ENCODE assay signal across 9 cellular contexts in genomic region chr2:101710036-101710689, GRCh38. TPM values are rescaled to one million over a fixed set of nuclear protein-coding genes. Genes with fewer than 3 reads are reported as not detected.
DNase-seq lines count a peak whose midpoint lies in the region; ATAC-seq and TF ChIP-seq lines count a peak whose summit lies in the region.
"Had no signal": no experiment of that assay in that cellular context is flagged by ENCODE, and none has a peak within 500 bp of the region (broad histone marks: within the 10 kb centered on the region; RNA-seq: fewer than 3 reads in every experiment).

No MANE protein-coding gene starts in this region.

- peak overlapping the region; percentile 79 for H3K27ac Mint-ChIP-seq in activated CD4-positive, alpha-beta T cell treated with anti-CD3 and anti-CD28 coated beads for 36 hours
- H3K27ac Mint-ChIP-seq in T-helper 17 cell (no peak overlapping the region), WTC11 (no peak overlapping the region; the same call in 1 of the 2 replicates)
- peak overlapping the region; percentile 85 for H3K27ac Mint-ChIP-seq in stimulated activated naive B cell treated with anti-CD40 and anti-IgM and Interleukin-4, amounts not matched to agents 10 μg/mL and 1 μg/mL and 100 μg/mL, for 72 hours

- H3K4me3 Mint-ChIP-seq in activated CD4-positive, alpha-beta T cell treated with anti-CD3 and anti-CD28 coated beads for 36 hours = peak overlapping the region; percentile 19
- H3K4me3 Mint-ChIP-seq in T-helper 17 cell = peak overlapping the region; percentile 75
- peak overlapping the region; percentile 36 to 42 for H3K4me3 Mint-ChIP-seq in stimulated activated naive B cell treated with anti-CD40 and anti-IgM and Interleukin-4, amounts not matched to agents 10 μg/mL and 1 μg/mL and 100 μg/mL, for 72 hours
- no peak overlapping the region for H3K4me3 Mint-ChIP-seq in WTC11

- no peaks in the 10 kb centered on the region for H4K20me1 ChIP-seq in fibroblast of lung (ENCODE audit: control insufficient read depth, extremely low read depth, insufficient read depth, low read length)

- no peak overlapping the region for H2AFZ ChIP-seq in fibroblast of lung (ENCODE audit: low read length)

- intact Hi-C loops in activated CD4-positive, alpha-beta T cell treated with anti-CD3 and anti-CD28 coated beads for 36 hours (cut with DNase I, micrococcal nuclease) = loop anchor here (1.0 to 10.0 kb wide), 2 partner anchors 9 to 725 kb away; no protein-coding TSS in a partner anchor

- CTCF ChIA-PET in activated CD4-positive, alpha-beta T cell treated with anti-CD3 and anti-CD28 coated beads for 36 hours (lab: Charles Lee) = interaction anchor here (0.6 to 2.1 kb wide), 7 partner anchors 9 to 368 kb away, joined by 3 to 9 read pairs (median 4); no protein-coding TSS in a partner anchor
- CTCF ChIA-PET in WTC11 (lab: Charles Lee) = interaction anchor here (1.1 to 1.5 kb wide), 2 partner anchors 11 to 16 kb away, joined by 3 to 4 read pairs; no protein-coding TSS in a partner anchor

- H3K79me2 ChIP-seq in fibroblast of lung (ENCODE audit: control insufficient read depth, insufficient read depth, low read length) = peaks cover 100% of the 10 kb centered on the region

- H3K27me3 Mint-ChIP-seq in activated CD4-positive, alpha-beta T cell treated with anti-CD3 and anti-CD28 coated beads for 36 hours = no peaks in the 10 kb centered on the region
- no peaks in the 10 kb centered on the region for H3K27me3 Mint-ChIP-seq in T-helper 17 cell
- H3K27me3 Mint-ChIP-seq in stimulated activated naive B cell treated with anti-CD40 and anti-IgM and Interleukin-4, amounts not matched to agents 10 μg/mL and 1 μg/mL and 100 μg/mL, for 72 hours = no peaks in the 10 kb centered on the region
- no peaks in the 10 kb centered on the region for H3K27me3 Mint-ChIP-seq in WTC11 (ENCODE audit: low read depth)

- no peak for DNase-seq in activated CD4-positive, alpha-beta T cell treated with anti-CD3 and anti-CD28 coated beads for 36 hours
- no peak for DNase-seq in activated CD4-positive, alpha-beta T cell treated with anti-CD3 and anti-CD28 coated beads, Interleukin-2, amount 50 U/mL, for 1 hour
- DNase-seq in T-helper 17 cell (no peak), fibroblast of lung (ENCODE audit: low read depth in 2 of 2) (peak in 1 of 2 donors; percentile 24), GF-D8 (lab: John Stamatoyannopoulos, UW) (no peak), WTC11 (ENCODE audit: low spot score) (no peak)
- DNase-seq in stimulated activated naive B cell treated with anti-CD40 and anti-IgM and Interleukin-4, amounts not matched to agents 10 μg/mL and 1 μg/mL and 100 μg/mL, for 72 hours = no peak
- DNase-seq: anterior cingulate cortex had no signal

- no peak overlapping the region for H3K27ac ChIP-seq in fibroblast of lung (ENCODE audit: insufficient read depth, low read length)

- peaks cover 9% of the 10 kb centered on the region for H3K36me3 Mint-ChIP-seq in activated CD4-positive, alpha-beta T cell treated with anti-CD3 and anti-CD28 coated beads for 36 hours (ENCODE audit: low read depth)
- H3K36me3 Mint-ChIP-seq in T-helper 17 cell (ENCODE audit: low read depth) (no peaks in the 10 kb centered on the region), WTC11 (no peaks in the 10 kb centered on the region)
- H3K36me3 Mint-ChIP-seq in stimulated activated naive B cell treated with anti-CD40 and anti-IgM and Interleukin-4, amounts not matched to agents 10 μg/mL and 1 μg/mL and 100 μg/mL, for 72 hours = peaks cover 16 to 17% of the 10 kb centered on the region in 2 donors

- H3K4me1 ChIP-seq in fibroblast of lung (ENCODE audit: control insufficient read depth, extremely low read depth, insufficient read depth, low read length) = peaks cover 10% of the 10 kb centered on the region

- no peaks in the 10 kb centered on the region for H3K9me3 Mint-ChIP-seq in activated CD4-positive, alpha-beta T cell treated with anti-CD3 and anti-CD28 coated beads for 36 hours (ENCODE audit: low read depth)
- H3K9me3 Mint-ChIP-seq in stimulated activated naive B cell treated with anti-CD40 and anti-IgM and Interleukin-4, amounts not matched to agents 10 μg/mL and 1 μg/mL and 100 μg/mL, for 72 hours = no peaks in the 10 kb centered on the region
- H3K9me3 Mint-ChIP-seq in WTC11 = no peaks in the 10 kb centered on the region

- H3K4me3 ChIP-seq in fibroblast of lung (replicated peaks in 1 of 4; ENCODE audit: control extremely low read depth in 1 of 4, insufficient read depth in 1 of 4, low read depth in 3 of 4, low read length in 4 of 4) = no peak overlapping the region

- ATAC-seq in activated CD4-positive, alpha-beta T cell treated with anti-CD3 and anti-CD28 coated beads for 36 hours = peak; percentile 16
- ATAC-seq in T-helper 17 cell = no peak
- peak; percentile 5 to 10 for ATAC-seq in stimulated activated naive B cell treated with anti-CD40 and anti-IgM and Interleukin-4, amounts not matched to agents 10 μg/mL and 1 μg/mL and 100 μg/mL, for 72 hours (replicated peaks)
- no peak for ATAC-seq in HG03175 (IDR thresholded peaks at IDR 0.05; ENCODE audit: unreplicated experiment)
- no peak for ATAC-seq in WTC11

- TF ChIP-seq CTCF in fibroblast of lung (conservative IDR thresholded peaks at IDR 0.05 in 1 of 2, IDR thresholded peaks at IDR 0.05 in 1 of 2; ENCODE audit: low read depth in 1 of 2, low read length in 2 of 2) (no peak), WTC11 (IDR thresholded peaks at IDR 0.05) (no peak)

- peak overlapping the region; percentile 25 for H3K4me2 ChIP-seq in fibroblast of lung (ENCODE audit: extremely low read depth, insufficient read depth, low read length)

- H3K36me3 ChIP-seq in fibroblast of lung (ENCODE audit: control insufficient read depth, insufficient read depth, low read length) = no peaks in the 10 kb centered on the region

- no peaks in the 10 kb centered on the region for H3K27me3 ChIP-seq in fibroblast of lung (ENCODE audit: control insufficient read depth, insufficient read depth, low read length)

- no peak overlapping the region for H3K9ac ChIP-seq in fibroblast of lung (ENCODE audit: insufficient read depth, low read length)

- POLR2A ChIA-PET in activated CD4-positive, alpha-beta T cell treated with anti-CD3 and anti-CD28 coated beads for 36 hours (lab: Charles Lee) = interaction anchor here (1.1 to 2.3 kb wide), 4 partner anchors 9 to 27 kb away, joined by 3 to 9 read pairs (median 6); no protein-coding TSS in a partner anchor
- POLR2A ChIA-PET in WTC11 (lab: Charles Lee) = no interaction called here

- H3K9me3 ChIP-seq in T-helper 17 cell (ENCODE audit: control insufficient read depth, low read length, poor library complexity, severe bottlenecking) (no peaks in the 10 kb centered on the region), fibroblast of lung (ENCODE audit: control insufficient read depth, insufficient read depth, low read depth, low read length) (no peaks in the 10 kb centered on the region)

- H3K4me1 Mint-ChIP-seq in activated CD4-positive, alpha-beta T cell treated with anti-CD3 and anti-CD28 coated beads for 36 hours = peaks cover 80% of the 10 kb centered on the region
- H3K4me1 Mint-ChIP-seq in T-helper 17 cell (peaks cover 45% of the 10 kb centered on the region), WTC11 (peaks cover 54% of the 10 kb centered on the region)
- peaks cover 43 to 78% of the 10 kb centered on the region in 2 donors for H3K4me1 Mint-ChIP-seq in stimulated activated naive B cell treated with anti-CD40 and anti-IgM and Interleukin-4, amounts not matched to agents 10 μg/mL and 1 μg/mL and 100 μg/mL, for 72 hours

TF ChIP-seq in WTC11, 78 proteins besides CTCF, POLR2A, EP300 and RAD21 (continues in another document):
- no peak for TF ChIP-seq E2F4 (CRISPR knock-in tag; IDR thresholded peaks at IDR 0.05; ENCODE audit: borderline replicate concordance, low read depth)
- TF ChIP-seq ZNF121 (CRISPR knock-in tag; IDR thresholded peaks at IDR 0.05) = no peak
- TF ChIP-seq, protein P1, sequence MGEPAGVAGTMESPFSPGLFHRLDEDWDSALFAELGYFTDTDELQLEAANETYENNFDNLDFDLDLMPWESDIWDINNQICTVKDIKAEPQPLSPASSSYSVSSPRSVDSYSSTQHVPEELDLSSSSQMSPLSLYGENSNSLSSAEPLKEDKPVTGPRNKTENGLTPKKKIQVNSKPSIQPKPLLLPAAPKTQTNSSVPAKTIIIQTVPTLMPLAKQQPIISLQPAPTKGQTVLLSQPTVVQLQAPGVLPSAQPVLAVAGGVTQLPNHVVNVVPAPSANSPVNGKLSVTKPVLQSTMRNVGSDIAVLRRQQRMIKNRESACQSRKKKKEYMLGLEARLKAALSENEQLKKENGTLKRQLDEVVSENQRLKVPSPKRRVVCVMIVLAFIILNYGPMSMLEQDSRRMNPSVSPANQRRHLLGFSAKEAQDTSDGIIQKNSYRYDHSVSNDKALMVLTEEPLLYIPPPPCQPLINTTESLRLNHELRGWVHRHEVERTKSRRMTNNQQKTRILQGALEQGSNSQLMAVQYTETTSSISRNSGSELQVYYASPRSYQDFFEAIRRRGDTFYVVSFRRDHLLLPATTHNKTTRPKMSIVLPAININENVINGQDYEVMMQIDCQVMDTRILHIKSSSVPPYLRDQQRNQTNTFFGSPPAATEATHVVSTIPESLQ (CRISPR knock-in tag; IDR thresholded peaks at IDR 0.05) = no peak
- TF ChIP-seq SOX15 (CRISPR knock-in tag; IDR thresholded peaks at IDR 0.05) = no peak
- TF ChIP-seq, protein P2, sequence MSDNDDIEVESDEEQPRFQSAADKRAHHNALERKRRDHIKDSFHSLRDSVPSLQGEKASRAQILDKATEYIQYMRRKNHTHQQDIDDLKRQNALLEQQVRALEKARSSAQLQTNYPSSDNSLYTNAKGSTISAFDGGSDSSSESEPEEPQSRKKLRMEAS (CRISPR knock-in tag; IDR thresholded peaks at IDR 0.05) = no peak

RNA-seq across cellular contexts. Expression of gene MAP4K4, which starts 12.7 kb away (rescaled TPM):
- 10 to 100 TPM; 62.3 to 70.2 TPM for total RNA-seq in activated CD4-positive, alpha-beta T cell treated with anti-CD3 and anti-CD28 coated beads for 36 hours
- total RNA-seq in T-helper 17 cell = 100 to 1,000 TPM in 1 of 2 donors, 10 to 100 TPM in 1; 98.1 to 102 TPM
- total RNA-seq in fibroblast of lung = 164 and 210 TPM in 2 replicates
- polyA plus RNA-seq in fibroblast of lung = 113 and 170 TPM in 2 replicates
- 135 and 190 TPM in 2 replicates for polyA plus RNA-seq in fibroblast of lung (2012)
- polyA minus RNA-seq in fibroblast of lung (ENCODE audit: low replicate concordance) = 104 and 141 TPM in 2 replicates
- 82.6 to 112 TPM (median 87.3 TPM) in 3 replicates for total RNA-seq in WTC11 (2021)

Comparison
In these comparisons a context has a peak if more than half of its experiments do, and no peak if none do; other contexts are left out.
1. ATAC-seq: peak in activated CD4-positive, alpha-beta T cell treated with anti-CD3 and anti-CD28 coated beads for 36 hours (single experiment) and stimulated activated naive B cell treated with anti-CD40 and anti-IgM and Interleukin-4, amounts not matched to agents 10 μg/mL and 1 μg/mL and 100 μg/mL, for 72 hours (2 of 2); none in T-helper 17 cell (single experiment), HG03175 (single experiment) and WTC11 (single experiment).
2. H3K27ac Mint-ChIP-seq: peak in activated CD4-positive, alpha-beta T cell treated with anti-CD3 and anti-CD28 coated beads for 36 hours (single experiment) and stimulated activated naive B cell treated with anti-CD40 and anti-IgM and Interleukin-4, amounts not matched to agents 10 μg/mL and 1 μg/mL and 100 μg/mL, for 72 hours (single experiment); none in T-helper 17 cell (single experiment) and WTC11 (single experiment).